Comparison of ENCODE assay signal across 9 cellular contexts in the genomic region with DNA sequence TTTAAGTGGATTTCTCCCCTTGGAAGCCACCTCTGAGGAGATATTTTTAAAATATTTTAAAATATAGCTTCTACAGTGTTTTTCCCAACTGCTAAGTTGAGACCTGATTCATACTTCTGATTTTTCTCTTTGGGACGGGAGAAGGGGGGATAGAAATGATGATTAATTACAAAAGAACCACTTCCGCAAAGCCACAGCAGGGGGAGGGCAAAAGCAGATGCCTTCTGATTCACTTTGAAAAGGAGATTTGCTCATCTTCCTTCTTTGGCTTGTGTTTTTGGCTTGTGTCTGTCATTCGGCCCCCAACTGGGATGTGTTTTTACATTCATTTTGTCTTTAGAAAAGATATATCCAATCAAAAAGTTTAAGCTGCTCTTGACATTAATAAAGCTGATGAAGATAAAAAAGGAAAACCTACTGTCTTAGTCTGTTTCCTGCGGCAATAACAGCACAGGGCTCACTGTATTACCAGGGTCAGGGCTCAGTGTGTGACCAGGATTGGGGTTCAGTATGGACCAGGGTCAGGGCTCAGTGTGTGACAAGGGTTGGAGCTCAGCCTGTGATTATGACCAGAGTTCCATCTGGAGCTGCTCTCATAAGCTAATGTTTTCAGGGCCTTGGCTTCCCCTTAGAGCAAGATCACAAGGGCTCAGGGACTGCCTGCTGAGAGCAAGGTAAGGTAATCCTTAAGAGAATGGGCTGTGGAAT.
DNase-seq lines count a peak whose midpoint lies in the region; ATAC-seq and TF ChIP-seq lines count a peak whose summit lies in the region.
"Had no signal": no experiment of that assay in that cellular context is flagged by ENCODE, and none has a peak within 500 bp of the region (broad histone marks: within the 10 kb centered on the region; RNA-seq: fewer than 3 reads in every experiment).

No MANE protein-coding gene starts in this region.

- H3K36me3 ChIP-seq in GM06990 (ENCODE audit: control insufficient read depth, insufficient read depth, low read length) (no peaks in the 10 kb centered on the region), body of pancreas (replicated peaks in 1 of 2; ENCODE audit: insufficient read depth in 1 of 2, low read depth in 2 of 2) (no peaks in the 10 kb centered on the region)

- no peak for TF ChIP-seq CTCF in GM06990 (IDR thresholded peaks at IDR 0.05; ENCODE audit: insufficient read depth, low read length, poor library complexity, severe bottlenecking)
- TF ChIP-seq CTCF in fibroblast of villous mesenchyme (IDR thresholded peaks at IDR 0.05; ENCODE audit: insufficient read depth, low read depth, low read length) = no peak
- no peak for TF ChIP-seq CTCF in body of pancreas (IDR thresholded peaks at IDR 0.05)

- no peaks in the 10 kb centered on the region for H3K9me3 ChIP-seq in body of pancreas

- no peaks in the 10 kb centered on the region for H3K4me1 ChIP-seq in body of pancreas

- DNase-seq in GM06990 (ENCODE audit: extremely low read depth, insufficient read length) (peak; percentile 68), NCI-H226 (peak; percentile 10), fibroblast of villous mesenchyme (ENCODE audit: low read depth) (peak; percentile 18), body of pancreas (no peak), putamen (ENCODE audit: low spot score) (no peak)
- DNase-seq in central memory CD4-positive, alpha-beta T cell = no peak

- 50 to 72% methylated on average over 4 of the region's 4 CpGs for WGBS in body of pancreas, 2 donors

- intact Hi-C loops in body of pancreas (cut with DNase I) = no loop called here

- H3K27me3 ChIP-seq in GM06990 (replicated peaks; ENCODE audit: control insufficient read depth, insufficient read depth, low read length) (no peaks in the 10 kb centered on the region), body of pancreas (no peaks in the 10 kb centered on the region)

- H3K27ac ChIP-seq in body of pancreas = no peak overlapping the region
- H3K27ac ChIP-seq: HL-60 had no signal

- no peak for TF ChIP-seq POLR2A in body of pancreas (IDR thresholded peaks at IDR 0.05)

- H3K4me3 ChIP-seq in GM06990 (replicated peaks; ENCODE audit: low read depth, low read length) (no peak overlapping the region), fibroblast of villous mesenchyme (ENCODE audit: low read depth, low read length) (no peak overlapping the region), body of pancreas (no peak overlapping the region)

- ATAC-seq in GM21786 (IDR thresholded peaks at IDR 0.05; ENCODE audit: unreplicated experiment) = peak; percentile 88
- ATAC-seq in body of pancreas = no peak
- ATAC-seq in GM18861 (IDR thresholded peaks at IDR 0.05; ENCODE audit: unreplicated experiment) = no peak

Comparison
In these comparisons a context has a peak if more than half of its experiments do, and no peak if none do; other contexts are left out.
1. DNase-seq: peak in GM06990 (single experiment), NCI-H226 (single experiment) and fibroblast of villous mesenchyme (single experiment); none in body of pancreas (0 of 4), central memory CD4-positive, alpha-beta T cell (single experiment) and putamen (single experiment).